In genomic region chr3:47430606-47431005, GRCh38 we compare ENCODE assay signal across 14 cellular contexts.
"Had no signal": no experiment of that assay in that cellular context is flagged by ENCODE, and none has a peak within 500 bp of the region (broad histone marks: within the 10 kb centered on the region; RNA-seq: fewer than 3 reads in every experiment).

No MANE protein-coding gene starts in this region.

- H3K27ac ChIP-seq: brain microvascular endothelial cell, epithelial cell of prostate, gastrocnemius medialis, SJSA1, upper lobe of left lung had no signal

- ATAC-seq: gastrocnemius medialis; stimulated activated memory B cell treated with anti-CD40 and anti-IgM and Interleukin-4, amounts not matched to agents 10 μg/mL and 1 μg/mL and 100 μg/mL, for 72 hours had no signal

- FAIRE-seq: colon, kidney, small intestine had no signal

- H3K4me1 ChIP-seq: gastrocnemius medialis, SJSA1, upper lobe of left lung had no signal

- H3K4me3 ChIP-seq: gastrocnemius medialis, SJSA1, upper lobe of left lung had no signal

- H3K27me3 ChIP-seq: brain microvascular endothelial cell, gastrocnemius medialis, SJSA1, upper lobe of left lung had no signal

- H3K9me3 ChIP-seq: gastrocnemius medialis, SJSA1, upper lobe of left lung had no signal

- DNase-seq: activated CD4-positive, alpha-beta memory T cell treated with anti-CD3 and anti-CD28 coated beads, Interleukin-2, amount 10 ng/mL, durations not matched to agents 7 days and 5 days; activated naive CD4-positive, alpha-beta T cell treated with anti-CD3 and anti-CD28 coated beads for 36 hours; amygdala; brain microvascular endothelial cell; effector memory CD4-positive, alpha-beta T cell; gastrocnemius medialis; kidney; small intestine; SW 1271; upper lobe of left lung had no signal
